24 cellular contexts compared by ENCODE assay signal in the genomic region with DNA sequence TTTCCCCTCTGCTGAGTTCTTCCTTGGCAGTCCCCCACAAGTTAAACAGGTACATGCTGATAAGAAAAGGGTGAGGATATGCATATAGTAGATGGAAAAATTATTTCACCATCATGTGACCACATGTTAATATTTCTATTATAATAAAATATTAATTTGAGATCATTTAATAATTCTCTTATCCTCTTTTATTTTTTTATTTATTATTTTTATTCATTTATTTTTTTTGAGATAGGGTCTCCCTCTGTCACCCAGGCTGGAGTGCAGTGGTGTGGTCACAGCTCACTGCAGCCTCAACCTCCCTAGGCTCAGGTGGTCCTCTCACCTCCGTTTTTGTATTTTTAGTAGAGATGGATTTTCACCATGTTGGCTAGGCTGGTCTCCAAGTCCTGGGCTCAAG.
"Had no signal": no experiment of that assay in that cellular context is flagged by ENCODE, and none has a peak within 500 bp of the region (broad histone marks: within the 10 kb centered on the region; RNA-seq: fewer than 3 reads in every experiment).

No MANE protein-coding gene starts in this region.

- DNase-seq: colonic mucosa; cortex of kidney; dermis blood vessel endothelial cell; dorsolateral prefrontal cortex; effector CD4-positive, alpha-beta T cell; effector CD8-positive, alpha-beta T cell; effector memory CD4-positive, alpha-beta T cell; effector memory CD8-positive, alpha-beta T cell; endodermal cell; erythroblast; esophagus squamous epithelium; foreskin fibroblast; foreskin keratinocyte; foreskin melanocyte; gastrocnemius medialis; glutamatergic neuron; head of caudate nucleus; heart left ventricle; heart right ventricle had no signal

- H3K9me3 Mint-ChIP-seq: dendritic cell treated with granulocyte-macrophage colony-stimulating factor and Interleukin-4, amounts not matched to agents 40 ng/mL and 50 ng/mL, for 4 days; effector memory CD8-positive, alpha-beta T cell had no signal

- H3K4me3 Mint-ChIP-seq: dendritic cell treated with granulocyte-macrophage colony-stimulating factor and Interleukin-4, amounts not matched to agents 40 ng/mL and 50 ng/mL, for 4 days; effector memory CD8-positive, alpha-beta T cell; endodermal cell had no signal

- H3K4me1 Mint-ChIP-seq: endodermal cell had no signal

- H3K27ac Mint-ChIP-seq: dendritic cell treated with granulocyte-macrophage colony-stimulating factor and Interleukin-4, amounts not matched to agents 40 ng/mL and 50 ng/mL, for 4 days; effector memory CD8-positive, alpha-beta T cell; endodermal cell had no signal

- ATAC-seq: effector memory CD8-positive, alpha-beta T cell; esophagus mucosa; foreskin keratinocyte; gastrocnemius medialis; gastroesophageal sphincter; heart left ventricle; heart right ventricle had no signal

- H3K27me3 Mint-ChIP-seq: effector memory CD8-positive, alpha-beta T cell had no signal

- H3K4me3 ChIP-seq: colonic mucosa, coronary artery, dorsolateral prefrontal cortex, esophagus muscularis mucosa, esophagus squamous epithelium, gastrocnemius medialis, gastroesophageal sphincter, heart left ventricle, heart right ventricle had no signal
